1 cellular context compared by ENCODE assay signal in the genomic region with DNA sequence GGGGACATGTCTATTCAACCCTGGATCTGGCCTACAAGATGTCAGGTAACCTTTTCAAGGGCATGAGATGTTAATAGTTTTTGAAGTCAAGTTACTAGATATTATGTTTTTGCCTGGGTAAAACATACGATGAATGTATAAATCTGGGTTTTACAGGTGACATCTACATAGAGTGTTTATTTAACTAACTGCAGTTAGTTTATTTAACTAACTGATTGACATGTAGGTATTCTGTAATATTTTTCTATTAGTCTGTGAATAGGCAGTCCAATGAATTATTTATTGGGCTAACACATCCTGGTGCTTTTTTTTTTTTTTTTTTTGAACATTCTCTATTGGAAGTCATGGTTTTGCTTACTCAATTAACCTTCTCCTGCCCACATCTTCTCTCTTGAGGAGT.
A peak's percentile ranks its signal among the peaks of the same experiment; 100 is the strongest.
TF ChIP-seq lines count a peak whose summit lies in the region.

No MANE protein-coding gene starts in this region.

TF ChIP-seq in K562, 482 proteins besides CTCF, POLR2A, EP300 and RAD21:
- no peak for TF ChIP-seq SRSF3 (IDR thresholded peaks at IDR 0.05; ENCODE audit: insufficient read depth, low read length)
- TF ChIP-seq ESRRA (IDR thresholded peaks at IDR 0.05; ENCODE audit: borderline replicate concordance, low read depth): peak; percentile 51; the same call in 1 of the 2 replicates
- TF ChIP-seq, protein P1, sequence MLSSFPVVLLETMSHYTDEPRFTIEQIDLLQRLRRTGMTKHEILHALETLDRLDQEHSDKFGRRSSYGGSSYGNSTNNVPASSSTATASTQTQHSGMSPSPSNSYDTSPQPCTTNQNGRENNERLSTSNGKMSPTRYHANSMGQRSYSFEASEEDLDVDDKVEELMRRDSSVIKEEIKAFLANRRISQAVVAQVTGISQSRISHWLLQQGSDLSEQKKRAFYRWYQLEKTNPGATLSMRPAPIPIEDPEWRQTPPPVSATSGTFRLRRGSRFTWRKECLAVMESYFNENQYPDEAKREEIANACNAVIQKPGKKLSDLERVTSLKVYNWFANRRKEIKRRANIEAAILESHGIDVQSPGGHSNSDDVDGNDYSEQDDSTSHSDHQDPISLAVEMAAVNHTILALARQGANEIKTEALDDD (IDR thresholded peaks at IDR 0.05): peak; percentile 27; the same call in 1 of the 2 replicates
